1 cellular context compared by ENCODE assay signal in genomic region chr16:78002915-78003538, GRCh38.
TF ChIP-seq lines count a peak whose summit lies in the region.

No MANE protein-coding gene starts in this region.

TF ChIP-seq in GM12878, 131 proteins besides CTCF, POLR2A, EP300 and RAD21 (continued from another document):
- TF ChIP-seq E2F8 (IDR thresholded peaks at IDR 0.05; ENCODE audit: low read depth, partially characterized antibody) (no peak), YY1 (IDR thresholded peaks at IDR 0.05; ENCODE audit: low read depth, low read length) (peak; percentile 91)
